Comparison of ENCODE assay signal across 29 cellular contexts in genomic region chr17:57075193-57075592, GRCh38.
"Had no signal": no experiment of that assay in that cellular context is flagged by ENCODE, and none has a peak within 500 bp of the region (broad histone marks: within the 10 kb centered on the region; RNA-seq: fewer than 3 reads in every experiment).

No MANE protein-coding gene starts in this region.

- H3K27me3 ChIP-seq: ascending aorta, esophagus squamous epithelium, gastroesophageal sphincter, heart right ventricle had no signal

- H3K36me3 ChIP-seq: ascending aorta, brain microvascular endothelial cell, esophagus squamous epithelium, gastroesophageal sphincter, heart right ventricle had no signal

- H3K27ac ChIP-seq: ascending aorta, brain microvascular endothelial cell, esophagus squamous epithelium, gastroesophageal sphincter, heart right ventricle had no signal

- DNase-seq: activated CD4-positive, alpha-beta memory T cell treated with anti-CD3 and anti-CD28 coated beads, Interleukin-2, amount 10 ng/mL, durations not matched to agents 7 days and 5 days; activated CD4-positive, alpha-beta T cell treated with anti-CD3 and anti-CD28 coated beads for 1 hour; activated CD4-positive, alpha-beta T cell treated with anti-CD3 and anti-CD28 coated beads for 4 hours; activated CD4-positive, alpha-beta T cell treated with anti-CD3 and anti-CD28 coated beads, Interleukin-2, amount 10 ng/mL, durations not matched to agents 7 days and 5 days; activated CD4-positive, alpha-beta T cell treated with anti-CD3 and anti-CD28 coated beads, Interleukin-2, amount 50 U/mL, for 4 hours; activated CD8-positive, alpha-beta memory T cell treated with anti-CD3 and anti-CD28 coated beads, Interleukin-2, amount 50 U/mL, for 48 hours; activated gamma-delta T cell; activated naive CD4-positive, alpha-beta T cell; activated naive CD4-positive, alpha-beta T cell treated with anti-CD3 and anti-CD28 coated beads, Interleukin-2, amount 10 ng/mL, durations not matched to agents 7 days and 5 days; activated naive CD8-positive, alpha-beta T cell treated with anti-CD3 and anti-CD28 coated beads, Interleukin-2, amount 10 ng/mL, durations not matched to agents 7 days and 5 days; activated T-cell treated with anti-CD3 and anti-CD28 coated beads for 4 hours; activated T-cell treated with anti-CD3 and anti-CD28 coated beads, Interleukin-2, amount 50 U/mL, for 24 hours; activated T-cell treated with anti-CD3 and anti-CD28 coated beads, Interleukin-2, amount 50 U/mL, for 72 hours; brain microvascular endothelial cell; caudate nucleus; cortex of kidney; dermis blood vessel endothelial cell; effector CD4-positive, alpha-beta T cell; effector memory CD8-positive, alpha-beta T cell; esophagus squamous epithelium; foreskin melanocyte; heart right ventricle; T-helper 1 cell; T-helper 17 cell; T1000 had no signal

- H3K4me3 ChIP-seq: ascending aorta, esophagus squamous epithelium, gastroesophageal sphincter, heart right ventricle had no signal

- H3K4me1 ChIP-seq: esophagus squamous epithelium had no signal

- FAIRE-seq: colon had no signal

- ATAC-seq: activated naive CD4-positive, alpha-beta T cell treated with anti-CD3 and anti-CD28 coated beads, Interleukin-2, amount 50 U/mL, for 72 hours; activated T-cell treated with anti-CD3 and anti-CD28 coated beads, Interleukin-2, amount 50 U/mL, for 72 hours; effector memory CD8-positive, alpha-beta T cell; gastroesophageal sphincter; T-helper 17 cell had no signal

- H3K9me3 ChIP-seq: ascending aorta, esophagus squamous epithelium, gastroesophageal sphincter, heart right ventricle had no signal
